Comparison of ENCODE assay signal across 12 cellular contexts in genomic region chr2:112255875-112256274, GRCh38. TPM values are rescaled to one million over a fixed set of nuclear protein-coding genes. Genes with fewer than 3 reads are reported as not detected.
DNase-seq lines count a peak whose midpoint lies in the region; ATAC-seq and TF ChIP-seq lines count a peak whose summit lies in the region.
"Had no signal": no experiment of that assay in that cellular context is flagged by ENCODE, and none has a peak within 500 bp of the region (broad histone marks: within the 10 kb centered on the region; RNA-seq: fewer than 3 reads in every experiment).

No MANE protein-coding gene starts in this region.

- no peak overlapping the region for H3K27ac ChIP-seq in HCT116 (ENCODE audit: low read depth, low read length)

- H3K9me2 ChIP-seq in HCT116 (ENCODE audit: insufficient read depth), result no peaks in the 10 kb centered on the region

- CTCF ChIA-PET in HCT116 (lab: Charles Lee), result no interaction called here

- TF ChIP-seq RAD21 in HCT116 (IDR thresholded peaks at IDR 0.05; ENCODE audit: low read depth), result no peak

- no peak for TF ChIP-seq CTCF in HCT116 (IDR thresholded peaks at IDR 0.05 in 2 of 3, conservative IDR thresholded peaks at IDR 0.05 in 1 of 3; ENCODE audit: borderline replicate concordance in 1 of 3, insufficient read depth in 1 of 3, low read depth in 2 of 3, low read length in 2 of 3)

- intact Hi-C loops in HCT116 (cut with micrococcal nuclease), result loop anchor here (5.0 kb wide), 3 partner anchors 176 to 326 kb away; partner anchors contain the start of genes CHCHD5, RGPD8 and TTL

- no peak overlapping the region for H3K4me3 Mint-ChIP-seq in T-helper 1 cell treated with Interleukin-12 subunit alpha and Interleukin-12 subunit beta and Interleukin-4 antibody, amounts not matched to agents 30 μg/mL and 1 μg/mL, for 36 hours

- no peak for DNase-seq in T-helper 1 cell
- DNase-seq in HCT116 (ENCODE audit: low read depth, low spot score), result no peak
- peak; percentile 35 for DNase-seq in OCI-M1 (lab: John Stamatoyannopoulos, UW)
- DNase-seq in medulla oblongata (ENCODE audit: extremely low spot score), result peak; percentile 8
- DNase-seq in T1000 (lab: John Stamatoyannopoulos, UW), result no peak
- DNase-seq: activated CD4-positive, alpha-beta T cell treated with anti-CD3 and anti-CD28 coated beads for 4 hours; effector CD4-positive, alpha-beta T cell; HCEC 1CT had no signal

- no peak overlapping the region for H3K9ac ChIP-seq in HCT116 (ENCODE audit: low read length)

- H3K4me1 Mint-ChIP-seq in T-helper 1 cell treated with Interleukin-12 subunit alpha and Interleukin-12 subunit beta and Interleukin-4 antibody, amounts not matched to agents 30 μg/mL and 1 μg/mL, for 36 hours (ENCODE audit: low read depth), result peaks cover 23% of the 10 kb centered on the region

- peak overlapping the region; percentile 86; the same call in 1 of the 2 replicates for H3K4me2 ChIP-seq in HCT116 (ENCODE audit: low read length)

- ATAC-seq in HCT116 (no peak), HG02678 (IDR thresholded peaks at IDR 0.05; ENCODE audit: unreplicated experiment) (no peak), HG02610 (IDR thresholded peaks at IDR 0.05; ENCODE audit: unreplicated experiment) (no peak)

- no peaks in the 10 kb centered on the region for H4K20me1 ChIP-seq in HCT116 (ENCODE audit: insufficient read depth)

- H3K9me3 ChIP-seq in HCT116 (ENCODE audit: control insufficient read depth in 1 of 2, insufficient read depth in 1 of 2, low read depth in 1 of 2, low read length in 2 of 2), result no peaks in the 10 kb centered on the region

- TF ChIP-seq POLR2A in HCT116 (IDR thresholded peaks at IDR 0.05; ENCODE audit: borderline replicate concordance, extremely low read depth, insufficient read depth, insufficient read length), result no peak

- peak overlapping the region; percentile 16 for H3K27ac Mint-ChIP-seq in T-helper 1 cell treated with Interleukin-12 subunit alpha and Interleukin-12 subunit beta and Interleukin-4 antibody, amounts not matched to agents 30 μg/mL and 1 μg/mL, for 36 hours

- H3K79me2 ChIP-seq in HCT116 (ENCODE audit: insufficient read depth, low read length), result peaks cover 23% of the 10 kb centered on the region

- RAD21 ChIA-PET in HCT116 (lab: Charles Lee; ENCODE audit: low non-redundant PET in 1 of 2, low total read pairs in 2 of 2, uncharacterized antibody in 2 of 2, unreplicated experiment in 2 of 2), result interaction anchor here in 1 of 2 experiments (0.5 kb wide), 1 partner anchor 357 kb away, joined by 4 read pairs; the partner anchor contains the start of gene MERTK

- POLR2A ChIA-PET in HCT116 (lab: Charles Lee), result no interaction called here

- no peaks in the 10 kb centered on the region for H3K27me3 Mint-ChIP-seq in T-helper 1 cell treated with Interleukin-12 subunit alpha and Interleukin-12 subunit beta and Interleukin-4 antibody, amounts not matched to agents 30 μg/mL and 1 μg/mL, for 36 hours (ENCODE audit: low read depth)

- no peaks in the 10 kb centered on the region for H3K36me3 ChIP-seq in HCT116 (ENCODE audit: control insufficient read depth in 1 of 2, insufficient read depth in 2 of 2, low read length in 2 of 2)

- no peaks in the 10 kb centered on the region for H3K27me3 ChIP-seq in HCT116 (ENCODE audit: insufficient read depth, low read length)

- H3K4me3 ChIP-seq in HCT116 (replicated peaks in 1 of 2; ENCODE audit: low read depth in 1 of 2, low read length in 2 of 2), result no peak overlapping the region
- H3K4me3 ChIP-seq: lung had no signal

- H3K4me1 ChIP-seq in HCT116 (ENCODE audit: control insufficient read depth in 1 of 2, insufficient read depth in 2 of 2, low read length in 2 of 2), result peaks cover 0 to 21% of the 10 kb centered on the region in 2 experiments; a peak in 2 of 4 replicates

- H3K9me3 Mint-ChIP-seq in T-helper 1 cell treated with Interleukin-12 subunit alpha and Interleukin-12 subunit beta and Interleukin-4 antibody, amounts not matched to agents 30 μg/mL and 1 μg/mL, for 36 hours, result no peaks in the 10 kb centered on the region

- peaks cover 3% of the 10 kb centered on the region for H3K36me3 Mint-ChIP-seq in T-helper 1 cell treated with Interleukin-12 subunit alpha and Interleukin-12 subunit beta and Interleukin-4 antibody, amounts not matched to agents 30 μg/mL and 1 μg/mL, for 36 hours (ENCODE audit: low read depth)

- H2AFZ ChIP-seq in HCT116 (ENCODE audit: low read depth, low read length, poor library complexity, severe bottlenecking), result no peak overlapping the region

- BruUV-seq in HCT116 (replicated peaks; lab: Mats Ljungman, UMichigan), result no TSS peak

TF ChIP-seq in HCT116, 20 proteins besides CTCF, POLR2A, EP300 and RAD21:
- no peak for TF ChIP-seq SP1 (IDR thresholded peaks at IDR 0.05; ENCODE audit: low read depth)

RNA-seq across cellular contexts. Expression of gene ZC3H8, which starts 1.0 kb away (rescaled TPM):
- 13.4 TPM for total RNA-seq in HCT116 (2021; ENCODE audit: unreplicated experiment)
- polyA plus RNA-seq in HCT116 (2012), result 8.4 and 9.2 TPM in 2 replicates

RNA-seq across cellular contexts. Expression of gene ZC3H6, which starts 19.5 kb away (rescaled TPM):
- total RNA-seq in HCT116 (2021; ENCODE audit: unreplicated experiment), result 7.0 TPM
- 2.1 and 2.8 TPM in 2 replicates for polyA plus RNA-seq in HCT116 (2012)

Comparison
In these comparisons a context has a peak if more than half of its experiments do, and no peak if none do; other contexts are left out.
1. DNase-seq: peak in OCI-M1 (single experiment) and medulla oblongata (single experiment); none in T-helper 1 cell (0 of 5), HCT116 (single experiment) and T1000 (single experiment).